Comparison of ENCODE assay signal across 8 cellular contexts in genomic region chr2:23351388-23352141, GRCh38. TPM values are rescaled to one million over a fixed set of nuclear protein-coding genes. Genes with fewer than 3 reads are reported as not detected.
DNase-seq lines count a peak whose midpoint lies in the region; ATAC-seq, FAIRE-seq and TF ChIP-seq lines count a peak whose summit lies in the region.

No MANE protein-coding gene starts in this region.

- TF ChIP-seq RAD21 in A549 (conservative IDR thresholded peaks at IDR 0.05 in 1 of 2, IDR thresholded peaks at IDR 0.05 in 1 of 2), result peak; percentile 77 to 81

- no peak overlapping the region for H3K27ac Mint-ChIP-seq in naive thymus-derived CD4-positive, alpha-beta T cell
- H3K27ac Mint-ChIP-seq in stimulated activated naive CD8-positive, alpha-beta T cell treated with anti-CD3 and anti-CD28 coated beads, Interleukin-15, amount 100 ng/mL, for 72 hours, result no peak overlapping the region

- H3K36me3 ChIP-seq in naive thymus-derived CD4-positive, alpha-beta T cell (ENCODE audit: control insufficient read depth in 2 of 3, insufficient read depth in 3 of 3, low read length in 3 of 3), result no peaks in the 10 kb centered on the region

- 49% methylated on average over 22 of the region's 37 CpGs for WGBS in A549 (ENCODE audit: missing lambda C conversion rate)

- CTCF ChIA-PET in A549 (lab: Yijun Ruan, JAX), result interaction anchor here (0.6 to 2.5 kb wide), 28 partner anchors 9 to 781 kb away, joined by 3 to 16 read pairs (median 3); no protein-coding TSS in a partner anchor
- CTCF ChIA-PET in naive thymus-derived CD4-positive, alpha-beta T cell (lab: Charles Lee), result interaction anchor here (0.6 kb wide), 1 partner anchor 491 kb away, joined by 5 read pairs; no protein-coding TSS in a partner anchor

- intact Hi-C loops in naive thymus-derived CD4-positive, alpha-beta T cell (cut with micrococcal nuclease), result loop anchor here (1.0 to 5.0 kb wide), 2 partner anchors 29 to 51 kb away; no protein-coding TSS in a partner anchor

- peak overlapping the region; percentile 56 for H3K4me2 ChIP-seq in A549

- POLR2A ChIA-PET in A549 (lab: Yijun Ruan, JAX), result no interaction called here
- POLR2A ChIA-PET in naive thymus-derived CD4-positive, alpha-beta T cell (lab: Charles Lee), result no interaction called here

- H3K4me1 ChIP-seq in A549, result no peaks in the 10 kb centered on the region
- no peaks in the 10 kb centered on the region for H3K4me1 ChIP-seq in naive thymus-derived CD4-positive, alpha-beta T cell (ENCODE audit: control insufficient read depth in 2 of 2, insufficient read depth in 2 of 2, low read length in 2 of 2)

- peaks cover 0 to 3% (median 0%) of the 10 kb centered on the region in 7 donors for H3K4me1 Mint-ChIP-seq in naive thymus-derived CD4-positive, alpha-beta T cell
- H3K4me1 Mint-ChIP-seq in stimulated activated naive CD8-positive, alpha-beta T cell treated with anti-CD3 and anti-CD28 coated beads, Interleukin-15, amount 100 ng/mL, for 72 hours, result no peaks in the 10 kb centered on the region

- H3K9me3 Mint-ChIP-seq in naive thymus-derived CD4-positive, alpha-beta T cell, result peaks cover 0 to 1% (median 0%) of the 10 kb centered on the region in 11 donors
- H3K9me3 Mint-ChIP-seq in stimulated activated naive CD8-positive, alpha-beta T cell treated with anti-CD3 and anti-CD28 coated beads, Interleukin-15, amount 100 ng/mL, for 72 hours, result no peaks in the 10 kb centered on the region

- TF ChIP-seq CTCF in A549 (IDR thresholded peaks at IDR 0.05) (peak; percentile 84), GM13977 (IDR thresholded peaks at IDR 0.05; ENCODE audit: extremely low read depth, insufficient read depth, missing control alignments) (peak; percentile 96)

- H3K27ac ChIP-seq in A549, result peak overlapping the region in 1 of 2 experiments; percentile 73; a peak in 2 of 6 replicates
- no peak overlapping the region for H3K27ac ChIP-seq in naive thymus-derived CD4-positive, alpha-beta T cell (ENCODE audit: low read depth, low read length)

- no peaks in the 10 kb centered on the region for H3K9me3 ChIP-seq in A549
- H3K9me3 ChIP-seq in naive thymus-derived CD4-positive, alpha-beta T cell (ENCODE audit: control insufficient read depth in 2 of 3, low read length in 3 of 3), result no peaks in the 10 kb centered on the region

- peak overlapping the region in 2 of 10 donors; percentile 48 to 50 for H3K4me3 Mint-ChIP-seq in naive thymus-derived CD4-positive, alpha-beta T cell
- H3K4me3 Mint-ChIP-seq in stimulated activated naive CD8-positive, alpha-beta T cell treated with anti-CD3 and anti-CD28 coated beads, Interleukin-15, amount 100 ng/mL, for 72 hours, result no peak overlapping the region

- peaks cover 23 to 39% (median 35%) of the 10 kb centered on the region in 5 donors for H3K27me3 Mint-ChIP-seq in naive thymus-derived CD4-positive, alpha-beta T cell
- H3K27me3 Mint-ChIP-seq in stimulated activated naive CD8-positive, alpha-beta T cell treated with anti-CD3 and anti-CD28 coated beads, Interleukin-15, amount 100 ng/mL, for 72 hours, result peaks cover 55% of the 10 kb centered on the region

- H3K4me3 ChIP-seq in A549, result no peak overlapping the region
- H3K4me3 ChIP-seq in naive thymus-derived CD4-positive, alpha-beta T cell (ENCODE audit: low read length), result no peak overlapping the region

- H3K36me3 Mint-ChIP-seq in naive thymus-derived CD4-positive, alpha-beta T cell, result peaks cover 0 to 3% (median 0%) of the 10 kb centered on the region in 5 donors

- TF ChIP-seq POLR2A in A549 (IDR thresholded peaks at IDR 0.05; ENCODE audit: low read length), result no peak

- no peak for FAIRE-seq in A549 (lab: Jason Lieb, UNC)

- H3K27me3 ChIP-seq in naive thymus-derived CD4-positive, alpha-beta T cell (ENCODE audit: control insufficient read depth in 2 of 2, insufficient read depth in 2 of 2, low read length in 2 of 2), result no peaks in the 10 kb centered on the region

- ATAC-seq in A549 (peak; percentile 98 to 99), HG02840 (IDR thresholded peaks at IDR 0.05; ENCODE audit: low FRiP score, unreplicated experiment) (peak; percentile 80)
- ATAC-seq in naive thymus-derived CD4-positive, alpha-beta T cell, result peak; percentile 70
- ATAC-seq in stimulated activated naive CD8-positive, alpha-beta T cell treated with anti-CD3 and anti-CD28 coated beads, Interleukin-15, amount 100 ng/mL, for 72 hours, result peak; percentile 91

- in situ Hi-C loops in GM13977 (cut with MboI; ENCODE audit: low pct_unique_long_range_greater_than_20kb, low sequenced_read_pairs, unreplicated experiment), result no loop called here

- no peak for TF ChIP-seq EP300 in A549 (IDR thresholded peaks at IDR 0.05)

- DNase-seq in A549 (ENCODE audit: low read depth in 1 of 2, low spot score in 1 of 2), result peak; percentile 69 to 85
- DNase-seq in GM13977 (ENCODE audit: low spot score), result peak; percentile 91
- DNase-seq in NCI-H2029 (lab: John Stamatoyannopoulos, UW), result peak; percentile 7
- peak; percentile 12 to 20 (median 15) for DNase-seq in activated CD8-positive, alpha-beta memory T cell treated with anti-CD3 and anti-CD28 coated beads for 48 hours (ENCODE audit: low read depth in 2 of 3, low spot score in 2 of 3)
- DNase-seq in fibroblast of gingiva (ENCODE audit: low read depth), result peak; percentile 74
- peak in 8 of 9 donors; percentile 17 to 62 (median 40) for DNase-seq in naive thymus-derived CD4-positive, alpha-beta T cell
- DNase-seq in stimulated activated naive CD8-positive, alpha-beta T cell treated with anti-CD3 and anti-CD28 coated beads, Interleukin-15, amount 100 ng/mL, for 72 hours, result peak; percentile 56 to 68

TF ChIP-seq in A549, 52 proteins besides CTCF, POLR2A, EP300 and RAD21:
- TF ChIP-seq, protein P1, sequence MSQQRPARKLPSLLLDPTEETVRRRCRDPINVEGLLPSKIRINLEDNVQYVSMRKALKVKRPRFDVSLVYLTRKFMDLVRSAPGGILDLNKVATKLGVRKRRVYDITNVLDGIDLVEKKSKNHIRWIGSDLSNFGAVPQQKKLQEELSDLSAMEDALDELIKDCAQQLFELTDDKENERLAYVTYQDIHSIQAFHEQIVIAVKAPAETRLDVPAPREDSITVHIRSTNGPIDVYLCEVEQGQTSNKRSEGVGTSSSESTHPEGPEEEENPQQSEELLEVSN (IDR thresholded peaks at IDR 0.05; ENCODE audit: borderline replicate concordance, low read depth), result 0 out of 2 replicates have a peak, but pooled peaks have one; percentile 39
- 0 out of 2 replicates have a peak, but pooled peaks have one; percentile 45 for TF ChIP-seq MYC (IDR thresholded peaks at IDR 0.05; ENCODE audit: borderline replicate concordance, low read length)
- no peak for TF ChIP-seq NR3C1 (IDR thresholded peaks at IDR 0.05)
- TF ChIP-seq, protein P2, sequence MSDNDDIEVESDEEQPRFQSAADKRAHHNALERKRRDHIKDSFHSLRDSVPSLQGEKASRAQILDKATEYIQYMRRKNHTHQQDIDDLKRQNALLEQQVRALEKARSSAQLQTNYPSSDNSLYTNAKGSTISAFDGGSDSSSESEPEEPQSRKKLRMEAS (IDR thresholded peaks at IDR 0.05), result peak; percentile 66
- TF ChIP-seq SMC3 (IDR thresholded peaks at IDR 0.05), result peak; percentile 87

RNA-seq across cellular contexts. Expression of gene KLHL29, which starts 33.4 kb away (rescaled TPM):
- polyA plus RNA-seq in A549 (2011; rRNA removed) (1.3 and 1.6 TPM in 2 replicates), A549 (2017; fragmentation: RNase III; extraction: RNeasy Plus Mini Kit Qiagen cat#74134 plus additional on column Dnase treatment) (2.5 to 2.9 TPM (median 2.6 TPM) in 3 replicates)
- 1.3 and 2.0 TPM in 2 replicates for polyA plus RNA-seq in A549 (2012; cell fraction: cytosol; rRNA removed)
- 8.2 and 8.9 TPM in 2 replicates for polyA plus RNA-seq in A549 (2012; cell fraction: nucleus; rRNA removed)
- polyA minus RNA-seq in A549 (2011; rRNA and poly(A)+ RNA removed), result 1.4 and 2.0 TPM in 2 replicates
- total RNA-seq in naive thymus-derived CD4-positive, alpha-beta T cell, result 1 to 10 TPM; 5.4 to 6.5 (median 6.2) TPM
- under 1 TPM; 0.59 to 0.71 TPM for polyA plus RNA-seq in naive thymus-derived CD4-positive, alpha-beta T cell

Comparison
In these comparisons a context has a peak if more than half of its experiments do, and no peak if none do; other contexts are left out.
1. DNase-seq: peak in every context shown above with its lines; median percentile 91 in GM13977; 77 in A549; 74 in fibroblast of gingiva; 62 in stimulated activated naive CD8-positive, alpha-beta T cell treated with anti-CD3 and anti-CD28 coated beads, Interleukin-15, amount 100 ng/mL, for 72 hours; 40 in naive thymus-derived CD4-positive, alpha-beta T cell; 15 in activated CD8-positive, alpha-beta memory T cell treated with anti-CD3 and anti-CD28 coated beads for 48 hours; 7 in NCI-H2029.